In the genomic region with DNA sequence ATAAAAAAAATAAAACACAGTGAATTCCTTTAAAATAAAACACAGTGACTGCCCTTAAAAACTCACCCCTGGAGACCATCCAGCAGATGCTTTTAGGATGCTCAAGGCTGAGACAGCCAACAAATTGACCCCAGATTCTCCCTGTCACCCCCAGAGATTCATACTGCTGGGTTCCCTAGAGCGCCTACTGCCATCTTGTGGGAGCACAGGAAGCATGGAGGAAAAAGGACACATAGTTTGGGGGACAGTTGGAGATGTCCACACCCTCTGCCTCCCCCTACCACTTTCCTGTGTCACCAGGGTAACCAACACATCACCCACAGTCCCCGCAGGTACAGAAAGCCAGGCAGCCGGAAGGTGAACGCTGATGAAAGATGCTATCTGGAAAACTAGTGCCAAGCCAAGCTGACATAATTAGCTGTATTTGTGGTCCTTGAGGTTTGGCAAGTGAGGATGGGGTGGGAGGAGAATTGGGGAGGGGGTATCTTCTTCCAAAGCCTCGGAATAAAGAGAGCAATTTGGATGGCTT, we compare ENCODE assay signal across 21 cellular contexts. TPM values are rescaled to one million over a fixed set of nuclear protein-coding genes. Genes with fewer than 3 reads are reported as not detected.
DNase-seq lines count a peak whose midpoint lies in the region; ATAC-seq and TF ChIP-seq lines count a peak whose summit lies in the region.
"Had no signal": no experiment of that assay in that cellular context is flagged by ENCODE, and none has a peak within 500 bp of the region (broad histone marks: within the 10 kb centered on the region; RNA-seq: fewer than 3 reads in every experiment).

No MANE protein-coding gene starts in this region.

- H3K4me3 Mint-ChIP-seq in nephron, result no peak overlapping the region
- H3K4me3 Mint-ChIP-seq in activated T-cell treated with anti-CD3 and anti-CD28 coated beads, Interleukin-2, amount 50 U/mL, for 4 hours, result no peak overlapping the region
- H3K4me3 Mint-ChIP-seq: activated naive CD8-positive, alpha-beta T cell; B cell; T-cell had no signal

- CTCF ChIA-PET in HEK293 (lab: Yijun Ruan, JAX), result interaction anchor here (0.8 to 1.0 kb wide), 3 partner anchors 10 to 45 kb away, joined by 3 to 4 read pairs (median 3); no protein-coding TSS in a partner anchor

- peak; percentile 36 for DNase-seq in NCI-H2196 treated with DMSO at 0.1 percent for 48 hours (lab: John Stamatoyannopoulos, UW; ENCODE audit: unreplicated experiment)
- DNase-seq in cerebellar cortex (ENCODE audit: low spot score), result peak; percentile 18
- no peak for DNase-seq in NCI-H1694 treated with DMSO at 0.1 percent for 48 hours (lab: John Stamatoyannopoulos, UW)
- DNase-seq in activated T-cell treated with anti-CD3 and anti-CD28 coated beads, Interleukin-2, amount 50 U/mL, for 4 hours, result no peak
- DNase-seq: activated CD4-positive, alpha-beta T cell treated with anti-CD3 and anti-CD28 coated beads, Interleukin-2, amount 50 U/mL, for 48 hours; Calu3; cortex of kidney; left lung; NCI-H1930; retina; T-cell had no signal

- H3K4me1 ChIP-seq in HEK293 (ENCODE audit: control insufficient read depth, insufficient read depth, low read length), result no peaks in the 10 kb centered on the region
- H3K4me1 ChIP-seq: gastroesophageal sphincter, left lung had no signal

- POLR2A ChIA-PET in HEK293 (lab: Yijun Ruan, JAX), result no interaction called here

- H3K4me3 ChIP-seq in HEK293 (ENCODE audit: low read depth, low read length), result no peak overlapping the region
- H3K4me3 ChIP-seq: gastroesophageal sphincter, left lung had no signal

- peaks cover 7% of the 10 kb centered on the region for H3K36me3 Mint-ChIP-seq in nephron (ENCODE audit: low read depth)
- no peaks in the 10 kb centered on the region for H3K36me3 Mint-ChIP-seq in activated T-cell treated with anti-CD3 and anti-CD28 coated beads, Interleukin-2, amount 50 U/mL, for 4 hours (ENCODE audit: insufficient read depth)
- H3K36me3 Mint-ChIP-seq: T-cell had no signal

- ATAC-seq in HG03354 (IDR thresholded peaks at IDR 0.05; ENCODE audit: poor library complexity, severe bottlenecking, unreplicated experiment), result no peak
- ATAC-seq in activated T-cell treated with anti-CD3 and anti-CD28 coated beads, Interleukin-2, amount 50 U/mL, for 4 hours, result no peak
- ATAC-seq in HG03159 (IDR thresholded peaks at IDR 0.05; ENCODE audit: unreplicated experiment), result no peak
- ATAC-seq: gastroesophageal sphincter, left lung, T-cell had no signal

- peaks cover 19% of the 10 kb centered on the region for H3K4me1 Mint-ChIP-seq in nephron
- H3K4me1 Mint-ChIP-seq in activated T-cell treated with anti-CD3 and anti-CD28 coated beads, Interleukin-2, amount 50 U/mL, for 4 hours (ENCODE audit: low read depth), result no peaks in the 10 kb centered on the region
- H3K4me1 Mint-ChIP-seq: B cell, T-cell had no signal

- peaks cover 10% of the 10 kb centered on the region for H3K27me3 Mint-ChIP-seq in nephron (ENCODE audit: low read depth)
- H3K27me3 Mint-ChIP-seq in activated T-cell treated with anti-CD3 and anti-CD28 coated beads, Interleukin-2, amount 50 U/mL, for 4 hours (ENCODE audit: low read depth), result peaks cover 14% of the 10 kb centered on the region

- H3K36me3 ChIP-seq in HEK293 (ENCODE audit: control insufficient read depth in 2 of 2, insufficient read depth in 1 of 2, low read length in 2 of 2), result no peaks in the 10 kb centered on the region
- H3K36me3 ChIP-seq: gastroesophageal sphincter, left lung had no signal

- no peak overlapping the region for H3K27ac ChIP-seq in HEK293 (ENCODE audit: extremely low read depth, low read depth, low read length)
- H3K27ac ChIP-seq: epithelial cell of prostate, gastroesophageal sphincter, left lung had no signal

- H3K9me3 ChIP-seq in HEK293 (ENCODE audit: control insufficient read depth, insufficient read depth, low read depth, low read length), result no peaks in the 10 kb centered on the region

- H3K27ac Mint-ChIP-seq in nephron, result no peak overlapping the region
- H3K27ac Mint-ChIP-seq: activated naive CD8-positive, alpha-beta T cell; B cell; T-cell had no signal

- peaks cover 19% of the 10 kb centered on the region for H3K9me3 Mint-ChIP-seq in nephron
- H3K9me3 Mint-ChIP-seq in activated T-cell treated with anti-CD3 and anti-CD28 coated beads, Interleukin-2, amount 50 U/mL, for 4 hours, result peaks cover 24% of the 10 kb centered on the region

- TF ChIP-seq CTCF in HEK293 (tag by site-specific recombination; IDR thresholded peaks at IDR 0.05) (no peak), nephron (IDR thresholded peaks at IDR 0.05; ENCODE audit: unreplicated experiment in 3 of 3) (peak in 2 of 3 experiments; percentile 28 to 37)

TF ChIP-seq in HEK293, 187 proteins besides CTCF, POLR2A, EP300 and RAD21:
- TF ChIP-seq, protein P1, sequence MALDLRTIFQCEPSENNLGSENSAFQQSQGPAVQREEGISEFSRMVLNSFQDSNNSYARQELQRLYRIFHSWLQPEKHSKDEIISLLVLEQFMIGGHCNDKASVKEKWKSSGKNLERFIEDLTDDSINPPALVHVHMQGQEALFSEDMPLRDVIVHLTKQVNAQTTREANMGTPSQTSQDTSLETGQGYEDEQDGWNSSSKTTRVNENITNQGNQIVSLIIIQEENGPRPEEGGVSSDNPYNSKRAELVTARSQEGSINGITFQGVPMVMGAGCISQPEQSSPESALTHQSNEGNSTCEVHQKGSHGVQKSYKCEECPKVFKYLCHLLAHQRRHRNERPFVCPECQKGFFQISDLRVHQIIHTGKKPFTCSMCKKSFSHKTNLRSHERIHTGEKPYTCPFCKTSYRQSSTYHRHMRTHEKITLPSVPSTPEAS (tag by site-specific recombination; IDR thresholded peaks at IDR 0.05), result 0 out of 2 replicates have a peak, but pooled peaks have one; percentile 2
- no peak for TF ChIP-seq ZNF292 (tag by site-specific recombination; IDR thresholded peaks at IDR 0.05; ENCODE audit: borderline replicate concordance, low read depth)

RNA-seq across cellular contexts. Expression of gene KLHDC7A, which starts 30.8 kb away (rescaled TPM):
- total RNA-seq in activated T-cell treated with anti-CD3 and anti-CD28 coated beads, Interleukin-2, amount 50 U/mL, for 4 hours, result not detected
- total RNA-seq: B cell, mononuclear cell, T-cell, temporal lobe had no signal

Comparison
In these comparisons a context has a peak if more than half of its experiments do, and no peak if none do; other contexts are left out.
1. DNase-seq: peak in NCI-H2196 treated with DMSO at 0.1 percent for 48 hours (single experiment) and cerebellar cortex (single experiment); none in NCI-H1694 treated with DMSO at 0.1 percent for 48 hours (single experiment) and activated T-cell treated with anti-CD3 and anti-CD28 coated beads, Interleukin-2, amount 50 U/mL, for 4 hours (single experiment).